In the genomic region with DNA sequence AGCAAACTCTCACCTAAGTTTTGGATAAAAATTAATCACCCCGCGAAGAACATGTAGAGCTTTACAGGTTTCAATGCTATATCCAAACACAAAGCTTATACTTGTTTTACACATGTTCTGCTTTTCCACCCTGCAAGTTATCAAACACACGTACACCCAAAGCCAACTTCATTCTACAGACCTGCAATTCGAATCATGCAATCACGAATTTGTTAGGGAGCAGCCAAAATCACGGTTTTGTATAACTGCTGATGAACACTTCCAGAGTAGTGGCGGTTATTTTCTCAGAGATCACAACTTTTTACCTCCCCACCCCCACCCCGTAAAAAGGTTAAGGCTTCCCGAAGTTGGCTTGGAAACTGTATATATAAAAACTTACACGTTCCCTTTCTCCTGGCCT, we compare ENCODE assay signal across 8 cellular contexts. TPM values are rescaled to one million over a fixed set of nuclear protein-coding genes. Genes with fewer than 3 reads are reported as not detected.
DNase-seq lines count a peak whose midpoint lies in the region; ATAC-seq and TF ChIP-seq lines count a peak whose summit lies in the region.

No MANE protein-coding gene starts in this region.

- TF ChIP-seq CTCF in PC-9 (conservative IDR thresholded peaks at IDR 0.05) (no peak), epithelial cell of esophagus (IDR thresholded peaks at IDR 0.05; ENCODE audit: insufficient read depth, low read depth, low read length, missing control alignments) (no peak), ovary (IDR thresholded peaks at IDR 0.05) (no peak)

- no peak overlapping the region for H2AFZ ChIP-seq in PC-9

- DNase-seq in EL (peak; percentile 7), PC-9 (no peak), epithelial cell of esophagus (ENCODE audit: low read depth) (no peak), ovary (no peak), NCI-H2029 treated with DMSO at 0.1 percent for 48 hours (lab: John Stamatoyannopoulos, UW) (no peak)
- no peak for DNase-seq in stimulated activated naive CD4-positive, alpha-beta T cell (lab: John Stamatoyannopoulos, UW)

- H3K9me2 ChIP-seq in PC-9 (ENCODE audit: insufficient read depth), result no peaks in the 10 kb centered on the region

- CTCF ChIA-PET in PC-9 (lab: Charles Lee), result interaction anchor here (0.5 to 1.1 kb wide), 2 partner anchors 40 kb away, joined by 3 to 7 read pairs; no protein-coding TSS in a partner anchor

- H3K9me3 ChIP-seq in PC-9 (ENCODE audit: insufficient read depth, low read depth), result no peaks in the 10 kb centered on the region
- H3K9me3 ChIP-seq in ovary, result no peaks in the 10 kb centered on the region

- POLR2A ChIA-PET in PC-9 (lab: Charles Lee; ENCODE audit: unreplicated experiment), result no interaction called here

- H4K20me1 ChIP-seq in PC-9 (ENCODE audit: insufficient read depth), result peaks cover 21% of the 10 kb centered on the region

- no peak for ATAC-seq in HG02678 (IDR thresholded peaks at IDR 0.05; ENCODE audit: unreplicated experiment)
- no peak for ATAC-seq in HG02973 (IDR thresholded peaks at IDR 0.05; ENCODE audit: unreplicated experiment)

- H3K4me1 ChIP-seq in PC-9 (replicated peaks; ENCODE audit: insufficient read depth), result peaks cover 32% of the 10 kb centered on the region
- H3K4me1 ChIP-seq in ovary (ENCODE audit: insufficient read depth), result peaks cover 3% of the 10 kb centered on the region

- H3K27me3 ChIP-seq in PC-9 (ENCODE audit: insufficient read depth, low read depth) (no peaks in the 10 kb centered on the region), ovary (no peaks in the 10 kb centered on the region)

- H3K4me3 ChIP-seq in PC-9 (peak overlapping the region; percentile 92), epithelial cell of esophagus (ENCODE audit: low read length) (peak overlapping the region; percentile 91), ovary (peak overlapping the region; percentile 53)

- TF ChIP-seq POLR2A in ovary (IDR thresholded peaks at IDR 0.05), result no peak

- H3K36me3 ChIP-seq in PC-9 (ENCODE audit: low read depth) (peaks cover 31% of the 10 kb centered on the region), ovary (no peaks in the 10 kb centered on the region)

- TSS peak; percentile 44 for BruUV-seq in PC-9 (replicated peaks; lab: Mats Ljungman, UMichigan)

- H3F3A ChIP-seq in PC-9 (ENCODE audit: insufficient read depth, low read depth), result peaks cover 36% of the 10 kb centered on the region

- H3K4me2 ChIP-seq in PC-9, result peak overlapping the region; percentile 84

- WGBS in ovary, 3 donors, result 13 to 16% (median 13%) methylated on average over 10 of the region's 10 CpGs

- H3K27ac ChIP-seq in PC-9 (no peak overlapping the region), ovary (no peak overlapping the region)

- peaks cover 48% of the 10 kb centered on the region for H3K79me2 ChIP-seq in PC-9 (ENCODE audit: low read depth)

- no peak for TF ChIP-seq EP300 in ovary (IDR thresholded peaks at IDR 0.05)

- intact Hi-C loops in PC-9 (cut with micrococcal nuclease; ENCODE audit: unreplicated experiment), result no loop called here
- intact Hi-C loops in ovary (cut with DNase I), result loop anchor here in 2 of 4 donors (5.0 kb wide), 1 partner anchor 40 kb away; no protein-coding TSS in a partner anchor

RNA-seq across cellular contexts. Expression of a gene that starts 1.4 kb away (rescaled TPM):
- 369 and 402 TPM in 2 replicates for total RNA-seq in PC-9 (2021)
- 100 to 1,000 TPM in 6 of 7 donors, 10 to 100 TPM in 1; 70.2 to 209 (median 145) TPM for total RNA-seq in ovary
- polyA plus RNA-seq in ovary, result 100 to 1,000 TPM; 105 to 201 TPM

RNA-seq across cellular contexts. Expression of a gene that starts 34.1 kb away (rescaled TPM):
- total RNA-seq in PC-9 (2021) (38.9 and 42.9 TPM in 2 replicates), ovary (10 to 100 TPM; 43.5 to 73.0 (median 51.2) TPM)
- 10 to 100 TPM; 15.7 to 25.0 TPM for polyA plus RNA-seq in ovary
